Comparison of ENCODE assay signal across 8 cellular contexts in the genomic region with DNA sequence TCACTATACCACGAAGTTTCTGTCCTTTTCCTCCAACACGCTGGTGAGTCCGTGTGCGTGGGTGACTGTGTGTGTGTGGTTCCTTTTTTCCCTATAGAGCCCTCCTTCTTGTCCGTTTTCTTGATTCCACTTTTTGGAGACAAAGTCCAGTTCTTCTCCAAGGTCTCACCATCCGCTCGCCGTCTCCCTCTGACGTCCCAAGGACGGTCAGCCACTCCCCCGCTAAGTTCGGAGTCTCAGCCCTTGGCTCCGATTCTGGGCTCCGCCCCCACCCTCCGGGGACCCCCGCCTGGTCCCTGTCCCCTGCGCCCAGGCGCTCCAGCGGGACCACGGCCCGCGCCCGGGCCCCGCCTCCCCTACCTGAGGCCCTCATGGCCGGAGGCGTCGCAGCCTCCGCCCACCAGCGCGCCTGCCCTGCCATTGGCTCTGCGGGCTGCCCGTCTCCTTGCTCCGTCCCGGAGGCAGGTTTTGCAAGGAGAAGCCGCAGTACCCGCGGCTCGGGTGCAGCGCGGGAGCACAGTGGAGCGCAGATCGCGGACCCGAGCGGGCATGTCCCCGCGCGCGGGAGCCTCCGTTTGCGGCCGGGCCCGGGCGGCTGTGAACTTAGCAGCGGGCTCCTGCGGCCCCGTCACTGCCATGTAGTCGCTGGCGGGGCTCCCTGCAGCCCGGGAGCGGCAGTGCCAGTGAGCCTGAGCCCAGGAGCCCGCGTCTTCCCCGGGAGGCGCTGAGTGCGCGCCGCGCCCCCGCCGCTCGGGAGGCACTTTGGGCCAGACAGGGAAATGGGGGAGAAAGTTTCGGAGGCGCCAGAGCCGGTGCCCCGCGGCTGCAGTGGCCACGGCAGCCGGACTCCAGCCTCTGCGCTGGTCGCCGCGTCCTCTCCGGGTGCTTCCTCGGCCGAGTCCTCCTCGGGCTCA. TPM values are rescaled to one million over a fixed set of nuclear protein-coding genes. Genes with fewer than 3 reads are reported as not detected.
A peak's percentile ranks its signal among the peaks of the same experiment; 100 is the strongest.
DNase-seq lines count a peak whose midpoint lies in the region; ATAC-seq and TF ChIP-seq lines count a peak whose summit lies in the region.

A gene (plus strand): TSS at position 517 of the 914 bp plus-strand sequence. CDS start 263 bp downstream, at position 780.

- H3K4me3 ChIP-seq in HUES64 (ENCODE audit: low read length) (peak within 1 kb of the TSS; percentile 76), NT2/D1 (ENCODE audit: insufficient read length, low read depth) (peak within 1 kb of the TSS; percentile 59), fibroblast of pulmonary artery (replicated peaks; ENCODE audit: low read depth, low read length) (peak within 1 kb of the TSS; percentile 58), stomach (peak within 1 kb of the TSS; percentile 68 to 98 (median 72))

- H3K4me1 Mint-ChIP-seq in naive B cell, result peaks cover 10 to 21% (median 11%) of the 10 kb centered on the region in 3 donors

- H3K27me3 ChIP-seq in HUES64 (ENCODE audit: insufficient read depth, low read length) (peaks cover 78% of the 10 kb centered on the region), NT2/D1 (ENCODE audit: insufficient read depth, insufficient read length) (peaks cover 41% of the 10 kb centered on the region), stomach (peaks cover 0 to 69% (median 35%) of the 10 kb centered on the region in 3 donors)

- H3K27me3 Mint-ChIP-seq in naive B cell, result peaks cover 50 to 60% (median 60%) of the 10 kb centered on the region in 3 donors

- peak in 1 of 4 donors; percentile 19 for TF ChIP-seq POLR2A in stomach (IDR thresholded peaks at IDR 0.05)

- H3K4me3 Mint-ChIP-seq in naive B cell, result peak within 1 kb of the TSS; percentile 79 to 90 (median 86)

- TF ChIP-seq CTCF in fibroblast of pulmonary artery (IDR thresholded peaks at IDR 0.05; ENCODE audit: low read length, missing control alignments), result no peak
- no peak for TF ChIP-seq CTCF in stomach (IDR thresholded peaks at IDR 0.05)

- H3K36me3 ChIP-seq in HUES64 (ENCODE audit: insufficient read depth, low read length) (no peaks in the 10 kb centered on the region), NT2/D1 (ENCODE audit: insufficient read depth, insufficient read length, low read length) (no peaks in the 10 kb centered on the region), stomach (no peaks in the 10 kb centered on the region)

- H3K4me1 ChIP-seq in HUES64 (ENCODE audit: insufficient read depth, low read length) (0 out of 2 replicates have a peak, but pooled peaks cover 2% of the 10 kb centered on the region), NT2/D1 (ENCODE audit: insufficient read depth, insufficient read length) (no peaks in the 10 kb centered on the region), stomach (peaks cover 14 to 27% (median 24%) of the 10 kb centered on the region in 4 donors)

- no peaks in the 10 kb centered on the region for H3K36me3 Mint-ChIP-seq in naive B cell

- H3K9me3 Mint-ChIP-seq in naive B cell, result no peaks in the 10 kb centered on the region

- H3K9me3 ChIP-seq in HUES64 (ENCODE audit: insufficient read depth, low read depth, low read length) (no peaks in the 10 kb centered on the region), NT2/D1 (ENCODE audit: insufficient read depth, low read length) (no peaks in the 10 kb centered on the region), stomach (no peaks in the 10 kb centered on the region)

- ATAC-seq in GM21526 (IDR thresholded peaks at IDR 0.05; ENCODE audit: low FRiP score, unreplicated experiment) (peak; percentile 99), naive B cell (ENCODE audit: low read depth in 2 of 2) (peak; percentile 86 to 89)

- H3K27ac Mint-ChIP-seq in naive B cell, result peak within 1 kb of the TSS in 1 of 6 donors; percentile 55

- DNase-seq in DMS 273 (lab: John Stamatoyannopoulos, UW; ENCODE audit: unreplicated experiment) (peak; percentile 96), NT2/D1 (ENCODE audit: low read depth, low spot score) (peak; percentile 77), fibroblast of pulmonary artery (ENCODE audit: low read depth) (peak; percentile 91), naive B cell (peak; percentile 61), stomach (peak; percentile 92)
- DNase-seq in activated T-cell treated with anti-CD3 and anti-CD28 coated beads, Interleukin-2, amount 50 U/mL, for 48 hours, result peak; percentile 83 to 88

- no peak for TF ChIP-seq EP300 in stomach (IDR thresholded peaks at IDR 0.05)

- under 1% methylated on average over 83 of the region's 87 CpGs for WGBS in HUES64
- WGBS in stomach, 5 donors, result 0 to 1% (median 1%) methylated on average over 67 to 87 of the region's 87 CpGs

- H3K27ac ChIP-seq in HUES64 (ENCODE audit: low read depth, low read length), result no peak within 1 kb of the TSS
- peak within 1 kb of the TSS in 4 of 5 donors; percentile 36 to 69 (median 57) for H3K27ac ChIP-seq in stomach

- peak within 1 kb of the TSS; percentile 63 for H3K9ac ChIP-seq in HUES64 (ENCODE audit: low read depth, low read length)
- peak within 1 kb of the TSS; percentile 83 for H3K9ac ChIP-seq in NT2/D1 (ENCODE audit: insufficient read length, low read depth)

- intact Hi-C loops in stomach (cut with DNase I; ENCODE audit: low total_unique reads), result no loop called here

RNA-seq across cellular contexts. Expression of the gene that starts here (rescaled TPM):
- 2.5 TPM for polyA plus RNA-seq in HUES64 (2013, experiment 1 of 2)
- 3.1 TPM for polyA plus RNA-seq in HUES64 (2013, experiment 2 of 2)
- 1 to 10 TPM in 4 of 6 donors, under 1 TPM in 2; 0.17 to 2.3 (median 1.3) TPM for polyA plus RNA-seq in naive B cell (ENCODE audit: low read depth in 6 of 6)
- total RNA-seq in stomach, result 10 to 100 TPM; 30.9 to 52.5 (median 33.5) TPM
- 10 to 100 TPM in 1 of 3 donors, 1 to 10 TPM in 2; 1.5 to 11.7 (median 5.2) TPM for polyA plus RNA-seq in stomach
